In the genomic region with DNA sequence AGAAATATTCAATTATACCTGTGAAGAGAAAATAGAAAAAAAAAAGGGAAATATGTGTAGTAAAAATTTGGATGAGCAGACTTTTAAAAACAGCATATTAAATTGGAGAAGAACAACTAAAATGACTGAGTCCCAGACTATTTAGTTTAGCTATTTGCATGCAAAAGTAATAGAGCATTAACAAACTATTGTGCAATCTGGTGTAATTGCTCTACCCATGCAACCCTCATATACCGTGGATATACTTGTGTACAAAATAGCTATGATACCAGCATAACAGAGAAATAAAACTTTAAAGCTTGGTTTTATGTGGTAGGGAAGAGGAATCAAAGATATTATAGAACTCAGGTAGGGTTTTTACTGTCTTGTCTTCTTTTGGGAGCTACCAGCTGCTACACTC, we compare ENCODE assay signal across 33 cellular contexts.
"Had no signal": no experiment of that assay in that cellular context is flagged by ENCODE, and none has a peak within 500 bp of the region (broad histone marks: within the 10 kb centered on the region; RNA-seq: fewer than 3 reads in every experiment).

No MANE protein-coding gene starts in this region.

- H3K9me3 ChIP-seq: adrenal gland, body of pancreas, breast epithelium had no signal

- FAIRE-seq: astrocyte, TTC549 had no signal

- DNase-seq: activated B cell treated with CpG ODN at 0.5 μM for 24 hours; activated CD4-positive, alpha-beta memory T cell treated with anti-CD3 and anti-CD28 coated beads for 36 hours; activated CD4-positive, alpha-beta T cell treated with anti-CD3 and anti-CD28 coated beads for 4 hours; activated CD4-positive, alpha-beta T cell treated with anti-CD3 and anti-CD28 coated beads, Interleukin-2, amount 10 ng/mL, durations not matched to agents 24 days and 14 days; activated CD4-positive, alpha-beta T cell treated with anti-CD3 and anti-CD28 coated beads, Interleukin-2, amount 50 U/mL, for 1 hour; activated CD4-positive, alpha-beta T cell treated with anti-CD3 and anti-CD28 coated beads, Interleukin-2, amount 50 U/mL, for 4 hours; activated CD4-positive, CD25-positive, alpha-beta regulatory T cell treated with anti-CD3 and anti-CD28 coated beads, Interleukin-2, amount 50 U/mL, for 72 hours; activated CD8-positive, alpha-beta memory T cell treated with anti-CD3 and anti-CD28 coated beads, Interleukin-2, amount 50 U/mL, for 4 hours; activated CD8-positive, alpha-beta T cell treated with anti-CD3 and anti-CD28 coated beads for 36 hours; activated effector memory CD4-positive, alpha-beta T cell treated with anti-CD3 and anti-CD28 coated beads, Interleukin-2, amount 50 U/mL, for 16 hours; activated gamma-delta T cell treated with Interleukin-2 at 50 U/mL for 16 hours; activated naive CD4-positive, alpha-beta T cell; activated naive CD4-positive, alpha-beta T cell treated with anti-CD3 and anti-CD28 coated beads for 36 hours; activated naive CD4-positive, alpha-beta T cell treated with anti-CD3 and anti-CD28 coated beads, Interleukin-2, amount 50 U/mL, for 16 hours; activated naive CD8-positive, alpha-beta T cell treated with anti-CD3 and anti-CD28 coated beads for 36 hours; activated T-cell treated with anti-CD3 and anti-CD28 coated beads for 4 hours; activated T-cell treated with anti-CD3 and anti-CD28 coated beads, Interleukin-2, amount 50 U/mL, for 1 hour; activated T-cell treated with anti-CD3 and anti-CD28 coated beads, Interleukin-2, amount 50 U/mL, for 4 hours; activated T-cell treated with anti-CD3 and anti-CD28 coated beads, Interleukin-2, amount 50 U/mL, for 72 hours; adrenal gland; amniotic stem cell; aorta; body of pancreas; brain microvascular endothelial cell; central memory CD4-positive, alpha-beta T cell; T-helper 2 cell; T-helper 9 cell had no signal

- H3K27ac ChIP-seq: adrenal gland, body of pancreas, brain microvascular endothelial cell, breast epithelium, VCaP had no signal

- ATAC-seq: activated CD8-positive, alpha-beta T cell treated with anti-CD3 and anti-CD28 coated beads for 36 hours; activated naive CD4-positive, alpha-beta T cell treated with anti-CD3 and anti-CD28 coated beads, Interleukin-2, amount 50 U/mL, for 72 hours; activated T-cell treated with anti-CD3 and anti-CD28 coated beads, Interleukin-2, amount 50 U/mL, for 4 hours; activated T-cell treated with anti-CD3 and anti-CD28 coated beads, Interleukin-2, amount 50 U/mL, for 72 hours; activated T-helper 17 cell treated with anti-CD3 and anti-CD28 coated beads, Interleukin-2, amount 50 U/mL, for 72 hours; body of pancreas had no signal

- H3K4me1 ChIP-seq: adrenal gland, body of pancreas, breast epithelium had no signal

- H3K4me3 ChIP-seq: adrenal gland, body of pancreas, breast epithelium had no signal

- H3K27me3 ChIP-seq: adrenal gland, body of pancreas, brain microvascular endothelial cell, breast epithelium had no signal

- H3K36me3 ChIP-seq: adrenal gland, brain microvascular endothelial cell, breast epithelium had no signal
